ENCODE assay signal across 18 cellular contexts in the genomic region with DNA sequence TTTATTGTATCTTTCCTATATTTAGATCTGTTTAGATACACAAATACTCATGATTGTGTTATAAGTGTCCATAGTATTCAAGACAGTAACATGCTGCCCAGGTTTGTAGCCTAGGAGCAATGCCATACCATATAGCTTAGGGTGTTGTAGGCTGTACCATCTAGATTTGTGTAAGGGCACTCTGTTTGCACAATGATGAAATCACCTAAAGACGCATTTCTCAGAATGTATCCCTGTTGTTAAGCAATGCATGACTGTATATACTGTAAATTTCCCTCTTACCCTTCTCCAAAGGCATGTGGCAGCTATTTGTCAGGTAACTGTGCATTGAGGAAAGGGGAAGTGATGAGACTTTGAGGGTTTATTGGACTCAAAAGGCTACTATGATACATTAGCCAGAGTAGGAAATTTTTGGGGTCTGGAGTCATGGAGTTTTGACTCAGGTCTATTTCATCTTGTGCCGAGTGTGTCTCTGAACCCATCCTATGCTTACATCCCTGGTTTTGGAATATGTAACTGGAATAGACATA.
A peak's percentile ranks its signal among the peaks of the same experiment; 100 is the strongest.
DNase-seq lines count a peak whose midpoint lies in the region; ATAC-seq and TF ChIP-seq lines count a peak whose summit lies in the region.
"Had no signal": no experiment of that assay in that cellular context is flagged by ENCODE, and none has a peak within 500 bp of the region (broad histone marks: within the 10 kb centered on the region; RNA-seq: fewer than 3 reads in every experiment).

No MANE protein-coding gene starts in this region.

- no peak for TF ChIP-seq RAD21 in IMR-90 (IDR thresholded peaks at IDR 0.05; ENCODE audit: low read length)

- H3K27me3 ChIP-seq in IMR-90 (ENCODE audit: control insufficient read depth, insufficient read depth, low read length): peaks cover 2% of the 10 kb centered on the region; the same call in 1 of the 2 replicates
- H3K27me3 ChIP-seq: MG63, Peyer's patch had no signal

- no CpG with 5 or more reads among the region's 2 CpGs for WGBS in IMR-90 (ENCODE audit: extremely low coverage in 2 of 2, insufficient read length in 1 of 2), 2 experiments

- no peak overlapping the region for H2AFZ ChIP-seq in IMR-90 (replicated peaks; ENCODE audit: low read length, poor library complexity)
- H2AFZ ChIP-seq: GM23338 had no signal

- no peak overlapping the region for H3K9ac ChIP-seq in IMR-90 (ENCODE audit: low read depth, low read length)
- H3K9ac ChIP-seq: KMS-11 had no signal

- H3K18ac ChIP-seq in IMR-90 (ENCODE audit: low read depth, low read length): no peak overlapping the region

- in situ Hi-C loops in IMR-90 (cut with MboI; ENCODE audit: low sequenced_read_pairs): no loop called here

- no peak overlapping the region for H3K23ac ChIP-seq in IMR-90 (ENCODE audit: low read depth, low read length)

- no peak overlapping the region for H3K4me3 ChIP-seq in IMR-90 (ENCODE audit: insufficient read depth, low read depth, low read length)
- H3K4me3 ChIP-seq in coronary artery: no peak overlapping the region
- H3K4me3 ChIP-seq: GM23338, MG63, Peyer's patch had no signal

- no peaks in the 10 kb centered on the region for H4K20me1 ChIP-seq in IMR-90 (ENCODE audit: insufficient read depth, low read length)

- no peak overlapping the region for H3K27ac ChIP-seq in IMR-90 (ENCODE audit: insufficient read depth, low read length)
- no peak overlapping the region for H3K27ac ChIP-seq in coronary artery
- H3K27ac ChIP-seq: KMS-11, Peyer's patch had no signal

- H3K9me1 ChIP-seq in IMR-90 (ENCODE audit: insufficient read depth, low read length): peaks cover under 1% of the 10 kb centered on the region; the same call in 1 of the 2 replicates

- H2BK15ac ChIP-seq in IMR-90 (ENCODE audit: low read depth, low read length): no peak overlapping the region

- BruUV-seq in IMR-90 (replicated peaks; lab: Mats Ljungman, UMichigan): no TSS peak

- H2BK20ac ChIP-seq in IMR-90 (ENCODE audit: low read depth, low read length): peak overlapping the region; percentile 38; the same call in 1 of the 2 replicates

- CTCF ChIA-PET in IMR-90 (lab: Yijun Ruan, JAX): interaction anchor here (1.0 kb wide), 1 partner anchor 13 kb away, joined by 3 read pairs; no protein-coding TSS in a partner anchor

- H4K5ac ChIP-seq in IMR-90 (ENCODE audit: low read depth, low read length): no peak overlapping the region

- POLR2A ChIA-PET in IMR-90 (lab: Charles Lee; ENCODE audit: unreplicated experiment): no interaction called here

- no peak for TF ChIP-seq POLR2A in IMR-90 (IDR thresholded peaks at IDR 0.05; ENCODE audit: low read depth, low read length)

- no peak overlapping the region for H2AK9ac ChIP-seq in IMR-90 (replicated peaks; ENCODE audit: low read depth, low read length, poor library complexity)

- peaks cover 16% of the 10 kb centered on the region for H3K27me3 Mint-ChIP-seq in nephron progenitor cell (ENCODE audit: low read depth, poor library complexity)

- peaks cover 6% of the 10 kb centered on the region; the same call in 1 of the 2 replicates for H3K4me1 ChIP-seq in IMR-90 (ENCODE audit: control insufficient read depth, insufficient read depth, low read length)
- H3K4me1 ChIP-seq: Peyer's patch had no signal

- no peaks in the 10 kb centered on the region for H3K9me3 ChIP-seq in IMR-90 (ENCODE audit: control insufficient read depth, insufficient read depth, low read length)
- H3K9me3 ChIP-seq: MG63, Peyer's patch had no signal

- no peak overlapping the region for H3K4ac ChIP-seq in IMR-90 (ENCODE audit: low read depth, low read length)

- H4K8ac ChIP-seq in IMR-90 (ENCODE audit: low read depth in 2 of 2, low read length in 2 of 2): no peak overlapping the region

- TF ChIP-seq CTCF in IMR-90 (conservative IDR thresholded peaks at IDR 0.05; ENCODE audit: low read depth, low read length) (no peak), nephron progenitor cell (IDR thresholded peaks at IDR 0.05) (no peak), coronary artery (IDR thresholded peaks at IDR 0.05) (no peak)

- intact Hi-C loops in IMR-90 (cut with micrococcal nuclease): no loop called here

- no peaks in the 10 kb centered on the region for H3K36me3 Mint-ChIP-seq in nephron progenitor cell (ENCODE audit: low read depth)

- no peak overlapping the region for H3K14ac ChIP-seq in IMR-90 (replicated peaks; ENCODE audit: low read depth, low read length)

- no peaks in the 10 kb centered on the region for H3K36me3 ChIP-seq in IMR-90 (ENCODE audit: control insufficient read depth, insufficient read depth, low read length)
- H3K36me3 ChIP-seq: MG63, Peyer's patch had no signal

- no peak overlapping the region for H3K56ac ChIP-seq in IMR-90 (ENCODE audit: extremely low read depth, insufficient read depth, low read length)

- no peak overlapping the region for H2AK5ac ChIP-seq in IMR-90 (ENCODE audit: low read depth, low read length)

- DNase-seq in IMR-90 (no peak), NOMO-1 treated with DMSO at 0.1 percent for 48 hours (lab: John Stamatoyannopoulos, UW; ENCODE audit: unreplicated experiment) (peak; percentile 74), amniotic epithelial cell (ENCODE audit: low read depth) (peak; percentile 18), nephron progenitor cell (no peak), activated gamma-delta T cell (lab: John Stamatoyannopoulos, UW) (no peak), coronary artery (ENCODE audit: low spot score) (no peak)
- DNase-seq: C1 segment of cervical spinal cord, COR-L47, DMS79, NCI-H1436, NCI-H2081, NCI-H526, Peyer's patch, SHP77 treated with DMSO at 0.1 percent for 48 hours had no signal

- ATAC-seq in IMR-90 (ENCODE audit: low read depth): peak; percentile 41
- ATAC-seq in activated CD4-positive, CD25-positive, alpha-beta regulatory T cell treated with anti-CD3 and anti-CD28 coated beads, Interleukin-2, amount 50 U/mL, for 24 hours: no peak
- ATAC-seq: GM23338 had no signal

- H3K4me3 Mint-ChIP-seq in nephron progenitor cell: no peak overlapping the region
- H3K4me3 Mint-ChIP-seq: GM23338 had no signal

- H2BK5ac ChIP-seq in IMR-90 (ENCODE audit: low read depth, low read length, poor library complexity, severe bottlenecking): no peak overlapping the region

- H3K27ac Mint-ChIP-seq in nephron progenitor cell: no peak overlapping the region
- H3K27ac Mint-ChIP-seq: GM23338 had no signal

- dilution Hi-C loops in IMR-90 (cut with HindIII; ENCODE audit: low sequenced_read_pairs, unreplicated experiment): no loop called here

- H3K4me2 ChIP-seq in IMR-90 (ENCODE audit: low read depth, low read length): no peak overlapping the region
- H3K4me2 ChIP-seq: GM23338, KMS-11 had no signal

- peaks cover 21% of the 10 kb centered on the region for H3K4me1 Mint-ChIP-seq in nephron progenitor cell

- H3K79me1 ChIP-seq in IMR-90 (ENCODE audit: low read depth in 1 of 2, low read length in 2 of 2): no peaks in the 10 kb centered on the region

- H4K91ac ChIP-seq in IMR-90 (ENCODE audit: insufficient read depth, low read depth, low read length): no peak overlapping the region

- H3K9me3 Mint-ChIP-seq in nephron progenitor cell: no peaks in the 10 kb centered on the region

- no peak overlapping the region for H2BK120ac ChIP-seq in IMR-90 (ENCODE audit: low read depth, low read length)

TF ChIP-seq in IMR-90, 13 proteins besides CTCF, POLR2A, EP300 and RAD21:
- TF ChIP-seq BHLHE40 (IDR thresholded peaks at IDR 0.05; ENCODE audit: low read depth, low read length) (no peak), RCOR1 (IDR thresholded peaks at IDR 0.05; ENCODE audit: insufficient replicate concordance, low read length) (no peak), NFE2L2 (IDR thresholded peaks at IDR 0.05; ENCODE audit: low read depth, low read length) (no peak), CEBPB (IDR thresholded peaks at IDR 0.05; ENCODE audit: low read depth, low read length) (peak; percentile 22; the same call in 1 of the 2 replicates), MAFK (IDR thresholded peaks at IDR 0.05; ENCODE audit: low read depth, low read length) (no peak)

Comparison
In these comparisons a context has a peak if more than half of its experiments do, and no peak if none do; other contexts are left out.
1. DNase-seq: peak in NOMO-1 treated with DMSO at 0.1 percent for 48 hours (single experiment) and amniotic epithelial cell (single experiment); none in IMR-90 (single experiment), nephron progenitor cell (single experiment), activated gamma-delta T cell (single experiment) and coronary artery (single experiment).